Comparison of ENCODE assay signal across 25 cellular contexts in genomic region chr7:155460926-155461613, GRCh38. TPM values are rescaled to one million over a fixed set of nuclear protein-coding genes. Genes with fewer than 3 reads are reported as not detected.
"Had no signal": no experiment of that assay in that cellular context is flagged by ENCODE, and none has a peak within 500 bp of the region (broad histone marks: within the 10 kb centered on the region; RNA-seq: fewer than 3 reads in every experiment).

No MANE protein-coding gene starts in this region.

- H3K27ac ChIP-seq: breast epithelium, epithelial cell of prostate, gastrocnemius medialis, heart right ventricle, left lung had no signal

- DNase-seq: activated CD4-positive, alpha-beta T cell treated with anti-CD3 and anti-CD28 coated beads, Interleukin-2, amount 10 ng/mL, durations not matched to agents 24 days and 14 days; activated CD4-positive, CD25-positive, alpha-beta regulatory T cell; activated CD8-positive, alpha-beta memory T cell treated with anti-CD3 and anti-CD28 coated beads, Interleukin-2, amount 50 U/mL, for 48 hours; activated gamma-delta T cell; activated naive CD8-positive, alpha-beta T cell treated with anti-CD3 and anti-CD28 coated beads for 36 hours; activated T-cell treated with anti-CD3 and anti-CD28 coated beads, Interleukin-2, amount 50 U/mL, for 72 hours; anterior cingulate cortex; effector memory CD4-positive, alpha-beta T cell; gastrocnemius medialis; heart right ventricle; islet precursor cell; left lung; mammary epithelial cell; naive B cell; small intestine; stimulated activated CD4-positive, alpha-beta T cell treated with anti-CD3 and anti-CD28 coated beads, Interleukin-4, amount 100 ng/mL, for 4 hours; stimulated activated CD8-positive, alpha-beta memory T cell treated with anti-CD3 and anti-CD28 coated beads, Interleukin-4, amount 100 ng/mL, for 48 hours had no signal

- ATAC-seq: activated T-cell treated with anti-CD3 and anti-CD28 coated beads, Interleukin-2, amount 50 U/mL, for 72 hours; gastrocnemius medialis; heart right ventricle; left lung had no signal

- H3K4me3 ChIP-seq: breast epithelium, gastrocnemius medialis, heart right ventricle, left lung had no signal

- H3K4me3 Mint-ChIP-seq: activated CD4-positive, alpha-beta T cell treated with anti-CD3 and anti-CD28 coated beads, Interleukin-2, amount 10 ng/mL, durations not matched to agents 24 days and 14 days; activated naive CD8-positive, alpha-beta T cell treated with anti-CD3 and anti-CD28 coated beads for 36 hours; activated T-cell treated with anti-CD3 and anti-CD28 coated beads, Interleukin-2, amount 50 U/mL, for 72 hours; dendritic cell treated with granulocyte-macrophage colony-stimulating factor and Interleukin-4, amounts not matched to agents 40 ng/mL and 50 ng/mL, for 4 days; stimulated activated naive CD8-positive, alpha-beta T cell treated with anti-CD3 and anti-CD28 coated beads, Interleukin-15, Interleukin-2, amounts not matched to agents 100 ng/mL and 50 ng/mL, for 24 hours; T-helper 2 cell treated with Interferon-gamma antibody and Interleukin-4, amounts not matched to agents 5 μg/mL and 100 μg/mL, for 36 hours; type B pancreatic cell had no signal

- H3K36me3 Mint-ChIP-seq: type B pancreatic cell had no signal

- H3K9me3 ChIP-seq: breast epithelium, gastrocnemius medialis, heart right ventricle, left lung had no signal

- H3K36me3 ChIP-seq: breast epithelium, gastrocnemius medialis, heart right ventricle, left lung had no signal

- H3K27ac Mint-ChIP-seq: activated CD4-positive, alpha-beta T cell treated with anti-CD3 and anti-CD28 coated beads, Interleukin-2, amount 10 ng/mL, durations not matched to agents 24 days and 14 days; activated naive CD8-positive, alpha-beta T cell treated with anti-CD3 and anti-CD28 coated beads for 36 hours; activated T-cell treated with anti-CD3 and anti-CD28 coated beads, Interleukin-2, amount 50 U/mL, for 72 hours; dendritic cell treated with granulocyte-macrophage colony-stimulating factor and Interleukin-4, amounts not matched to agents 40 ng/mL and 50 ng/mL, for 4 days; naive B cell; progenitor cell of endocrine pancreas; stimulated activated naive CD8-positive, alpha-beta T cell treated with anti-CD3 and anti-CD28 coated beads, Interleukin-15, Interleukin-2, amounts not matched to agents 100 ng/mL and 50 ng/mL, for 24 hours; T-helper 2 cell treated with Interferon-gamma antibody and Interleukin-4, amounts not matched to agents 5 μg/mL and 100 μg/mL, for 36 hours; type B pancreatic cell had no signal

- H3K9me3 Mint-ChIP-seq: activated CD4-positive, alpha-beta T cell treated with anti-CD3 and anti-CD28 coated beads, Interleukin-2, amount 10 ng/mL, durations not matched to agents 24 days and 14 days; activated naive CD8-positive, alpha-beta T cell treated with anti-CD3 and anti-CD28 coated beads for 36 hours; activated T-cell treated with anti-CD3 and anti-CD28 coated beads, Interleukin-2, amount 50 U/mL, for 72 hours; dendritic cell treated with granulocyte-macrophage colony-stimulating factor and Interleukin-4, amounts not matched to agents 40 ng/mL and 50 ng/mL, for 4 days; stimulated activated naive CD8-positive, alpha-beta T cell treated with anti-CD3 and anti-CD28 coated beads, Interleukin-15, Interleukin-2, amounts not matched to agents 100 ng/mL and 50 ng/mL, for 24 hours; T-helper 2 cell treated with Interferon-gamma antibody and Interleukin-4, amounts not matched to agents 5 μg/mL and 100 μg/mL, for 36 hours; type B pancreatic cell had no signal

RNA-seq across cellular contexts. Expression of gene EN2, which starts 3.1 kb away (rescaled TPM):
- total RNA-seq: activated CD4-positive, alpha-beta T cell treated with anti-CD3 and anti-CD28 coated beads, Interleukin-2, amount 10 ng/mL, durations not matched to agents 24 days and 14 days; activated naive CD8-positive, alpha-beta T cell treated with anti-CD3 and anti-CD28 coated beads for 36 hours; activated T-cell treated with anti-CD3 and anti-CD28 coated beads, Interleukin-2, amount 50 U/mL, for 72 hours; left lung; progenitor cell of endocrine pancreas; temporal lobe had no signal
- polyA plus RNA-seq: mammary epithelial cell, small intestine had no signal
